ENCODE assay signal across 9 cellular contexts in the genomic region with DNA sequence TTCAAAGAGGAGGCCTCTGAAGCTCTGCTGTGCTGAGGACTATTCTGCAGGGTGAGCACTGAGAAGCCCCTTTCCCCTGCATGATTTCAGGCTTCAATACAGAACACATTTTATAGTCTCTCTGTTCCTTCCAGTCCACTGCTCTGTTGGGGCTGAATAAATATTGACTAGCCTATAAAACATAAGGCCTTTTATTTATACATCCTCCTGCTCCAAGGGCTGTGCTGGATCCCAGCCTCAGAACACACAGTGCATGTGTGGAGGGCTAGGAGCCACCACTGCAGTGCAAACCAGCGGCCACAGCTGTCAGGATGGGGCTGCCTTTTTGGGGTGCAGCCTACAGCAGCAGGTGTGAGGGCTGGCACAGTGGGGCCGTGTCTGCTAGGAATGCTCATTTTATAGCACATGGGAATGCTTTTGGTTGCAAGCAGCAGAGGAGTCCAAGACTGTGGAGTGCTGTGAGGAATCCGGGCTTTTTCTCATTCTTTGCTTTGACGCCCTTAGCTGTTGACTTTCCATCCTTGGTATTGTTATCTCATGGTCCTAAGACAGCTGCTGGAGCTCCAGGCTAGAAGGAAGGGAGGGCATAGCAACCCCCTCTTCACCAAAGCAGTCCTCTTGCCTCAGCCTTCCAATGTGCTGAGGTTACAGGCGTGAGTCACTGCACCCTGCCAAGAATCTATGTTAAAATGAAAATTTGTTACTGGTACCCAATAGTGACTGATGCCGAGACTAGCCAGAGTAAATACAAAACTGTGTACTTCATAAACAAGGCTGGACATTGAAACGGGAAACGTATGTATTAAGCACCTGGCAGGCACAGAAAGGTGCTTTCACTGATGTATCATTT.
DNase-seq lines count a peak whose midpoint lies in the region; ATAC-seq and TF ChIP-seq lines count a peak whose summit lies in the region.
"Had no signal": no experiment of that assay in that cellular context is flagged by ENCODE, and none has a peak within 500 bp of the region (broad histone marks: within the 10 kb centered on the region; RNA-seq: fewer than 3 reads in every experiment).

No MANE protein-coding gene starts in this region.

- no peaks in the 10 kb centered on the region for H3K36me3 ChIP-seq in CD4-positive, alpha-beta memory T cell (ENCODE audit: insufficient read depth, low read length)
- H3K36me3 ChIP-seq in SK-N-SH (replicated peaks in 1 of 2; ENCODE audit: control insufficient read depth in 1 of 2, insufficient read depth in 2 of 2, low read length in 1 of 2) (no peaks in the 10 kb centered on the region), hepatocyte (replicated peaks; ENCODE audit: insufficient read depth, low read depth) (no peaks in the 10 kb centered on the region), gastroesophageal sphincter (no peaks in the 10 kb centered on the region)
- H3K36me3 ChIP-seq: suprapubic skin had no signal

- H3K9ac ChIP-seq in SK-N-SH, result no peak overlapping the region

- peak overlapping the region in 6 of 8 donors; percentile 17 to 77 (median 44) for H3K4me3 Mint-ChIP-seq in CD4-positive, alpha-beta memory T cell
- H3K4me3 Mint-ChIP-seq in WTC11, result no peak overlapping the region

- ATAC-seq in gastroesophageal sphincter (no peak), WTC11 (no peak)

- H3K4me1 ChIP-seq in CD4-positive, alpha-beta memory T cell (ENCODE audit: insufficient read depth, low read length), result peaks cover 76% of the 10 kb centered on the region
- H3K4me1 ChIP-seq in SK-N-SH (ENCODE audit: control insufficient read depth in 1 of 2, insufficient read depth in 2 of 2, low read depth in 1 of 2, low read length in 1 of 2), result peaks cover 0 to 2% of the 10 kb centered on the region in 2 experiments; a peak in 1 of 4 replicates
- H3K4me1 ChIP-seq in hepatocyte (ENCODE audit: insufficient read depth), result no peaks in the 10 kb centered on the region
- no peaks in the 10 kb centered on the region for H3K4me1 ChIP-seq in gastroesophageal sphincter

- 66% methylated on average over 7 of the region's 8 CpGs for WGBS in SK-N-SH (ENCODE audit: low lambda C conversion rate)
- WGBS in hepatocyte (ENCODE audit: low lambda C conversion rate, missing lambda C conversion rate), result 60% methylated on average over 8 of the region's 8 CpGs
- WGBS in gastroesophageal sphincter (ENCODE audit: low coverage in 1 of 2), 2 donors, result 32 to 54% methylated on average over 3 to 5 of the region's 8 CpGs

- DNase-seq in CD4-positive, alpha-beta memory T cell, result no peak
- DNase-seq in HT1080 (ENCODE audit: low read depth) (peak; percentile 62), SK-N-SH (no peak), hepatocyte (ENCODE audit: low spot score) (no peak), LoVo (ENCODE audit: low spot score) (no peak), WTC11 (ENCODE audit: low spot score) (no peak), GM13977 (ENCODE audit: low spot score) (no peak)

- in situ Hi-C loops in GM13977 (cut with MboI; ENCODE audit: low pct_unique_long_range_greater_than_20kb, low sequenced_read_pairs, unreplicated experiment), result no loop called here

- CTCF ChIA-PET in CD4-positive, alpha-beta memory T cell (lab: Charles Lee; ENCODE audit: partially characterized antibody), result no interaction called here
- CTCF ChIA-PET in SK-N-SH (lab: Yijun Ruan, JAX), result no interaction called here
- CTCF ChIA-PET in WTC11 (lab: Charles Lee), result no interaction called here

- intact Hi-C loops in CD4-positive, alpha-beta memory T cell (cut with micrococcal nuclease), result no loop called here

- no peak for TF ChIP-seq POLR2A in gastroesophageal sphincter (IDR thresholded peaks at IDR 0.05)

- H2AFZ ChIP-seq in SK-N-SH (ENCODE audit: low read depth), result 0 out of 2 replicates have a peak overlapping the region, but pooled peaks have one; percentile 4
- no peak overlapping the region for H2AFZ ChIP-seq in hepatocyte

- peaks cover 0 to 2% of the 10 kb centered on the region in 2 donors for H3K36me3 Mint-ChIP-seq in CD4-positive, alpha-beta memory T cell
- no peaks in the 10 kb centered on the region for H3K36me3 Mint-ChIP-seq in WTC11

- H3K4me3 ChIP-seq in CD4-positive, alpha-beta memory T cell (ENCODE audit: low read length in 2 of 2), result no peak overlapping the region
- no peak overlapping the region for H3K4me3 ChIP-seq in SK-N-SH (ENCODE audit: low read depth in 2 of 2, low read length in 1 of 2)
- H3K4me3 ChIP-seq in hepatocyte, result no peak overlapping the region
- H3K4me3 ChIP-seq in gastroesophageal sphincter, result no peak overlapping the region
- H3K4me3 ChIP-seq: suprapubic skin had no signal

- H3K4me1 Mint-ChIP-seq in CD4-positive, alpha-beta memory T cell, result peaks cover 60 to 84% (median 73%) of the 10 kb centered on the region in 4 donors
- 0 out of 2 replicates have a peak, but pooled peaks cover 2% of the 10 kb centered on the region for H3K4me1 Mint-ChIP-seq in WTC11

- no peak for TF ChIP-seq CTCF in SK-N-SH (IDR thresholded peaks at IDR 0.05)
- TF ChIP-seq CTCF in hepatocyte (IDR thresholded peaks at IDR 0.05; ENCODE audit: poor library complexity), result no peak
- no peak for TF ChIP-seq CTCF in gastroesophageal sphincter (IDR thresholded peaks at IDR 0.05)
- no peak for TF ChIP-seq CTCF in WTC11 (IDR thresholded peaks at IDR 0.05)
- TF ChIP-seq CTCF in GM13977 (IDR thresholded peaks at IDR 0.05; ENCODE audit: extremely low read depth, insufficient read depth, missing control alignments), result no peak

- H3F3A ChIP-seq in SK-N-SH (replicated peaks; ENCODE audit: insufficient read depth), result no peaks in the 10 kb centered on the region

- peaks cover 0 to 3% (median 0%) of the 10 kb centered on the region in 8 donors for H3K9me3 Mint-ChIP-seq in CD4-positive, alpha-beta memory T cell
- no peaks in the 10 kb centered on the region for H3K9me3 Mint-ChIP-seq in WTC11

- H3K79me2 ChIP-seq in SK-N-SH (ENCODE audit: insufficient read depth) (no peaks in the 10 kb centered on the region), hepatocyte (no peaks in the 10 kb centered on the region)

- no peak overlapping the region for H3K4me2 ChIP-seq in SK-N-SH
- no peak overlapping the region for H3K4me2 ChIP-seq in hepatocyte

- no peaks in the 10 kb centered on the region for H3K27me3 ChIP-seq in CD4-positive, alpha-beta memory T cell (ENCODE audit: insufficient read depth, low read length)
- H3K27me3 ChIP-seq in SK-N-SH (ENCODE audit: insufficient read depth) (no peaks in the 10 kb centered on the region), hepatocyte (no peaks in the 10 kb centered on the region), gastroesophageal sphincter (no peaks in the 10 kb centered on the region)
- H3K27me3 ChIP-seq: suprapubic skin had no signal

- no peaks in the 10 kb centered on the region for H4K20me1 ChIP-seq in SK-N-SH (ENCODE audit: insufficient read depth)
- H4K20me1 ChIP-seq in hepatocyte (ENCODE audit: insufficient read depth, poor library complexity, severe bottlenecking), result no peaks in the 10 kb centered on the region

- H3K27ac ChIP-seq in CD4-positive, alpha-beta memory T cell (ENCODE audit: low read depth, low read length), result no peak overlapping the region
- no peak overlapping the region for H3K27ac ChIP-seq in SK-N-SH (ENCODE audit: low read depth in 2 of 2, low read length in 1 of 2)
- peak overlapping the region; percentile 34 for H3K27ac ChIP-seq in hepatocyte
- no peak overlapping the region for H3K27ac ChIP-seq in gastroesophageal sphincter
- H3K27ac ChIP-seq: suprapubic skin had no signal

- no peaks in the 10 kb centered on the region for H3K9me3 ChIP-seq in CD4-positive, alpha-beta memory T cell (ENCODE audit: control insufficient read depth in 1 of 2, low read length in 2 of 2)
- no peaks in the 10 kb centered on the region for H3K9me3 ChIP-seq in SK-N-SH
- no peaks in the 10 kb centered on the region for H3K9me3 ChIP-seq in hepatocyte (ENCODE audit: low read depth)
- no peaks in the 10 kb centered on the region for H3K9me3 ChIP-seq in gastroesophageal sphincter
- H3K9me3 ChIP-seq: suprapubic skin had no signal

- POLR2A ChIA-PET in CD4-positive, alpha-beta memory T cell (lab: Charles Lee; ENCODE audit: partially characterized antibody), result interaction anchor here (7.3 kb wide), 1 partner anchor 16 kb away, joined by 97 read pairs; no protein-coding TSS in a partner anchor
- POLR2A ChIA-PET in SK-N-SH (lab: Yijun Ruan, JAX), result no interaction called here
- POLR2A ChIA-PET in WTC11 (lab: Charles Lee), result no interaction called here

- no peaks in the 10 kb centered on the region for H3K9me2 ChIP-seq in SK-N-SH
- no peaks in the 10 kb centered on the region for H3K9me2 ChIP-seq in hepatocyte (replicated peaks; ENCODE audit: insufficient read depth)

- no peaks in the 10 kb centered on the region for H3K27me3 Mint-ChIP-seq in CD4-positive, alpha-beta memory T cell
- no peaks in the 10 kb centered on the region; the same call in 1 of the 2 replicates for H3K27me3 Mint-ChIP-seq in WTC11 (ENCODE audit: low read depth)

- TF ChIP-seq EP300 in SK-N-SH (IDR thresholded peaks at IDR 0.05; ENCODE audit: borderline replicate concordance in 1 of 2, low read depth in 1 of 2, low read length in 1 of 2) (no peak), gastroesophageal sphincter (IDR thresholded peaks at IDR 0.05) (no peak)

- TF ChIP-seq RAD21 in SK-N-SH (IDR thresholded peaks at IDR 0.05; ENCODE audit: low read length), result no peak

- peak overlapping the region; percentile 86 to 98 (median 96) for H3K27ac Mint-ChIP-seq in CD4-positive, alpha-beta memory T cell
- H3K27ac Mint-ChIP-seq in WTC11, result no peak overlapping the region

TF ChIP-seq in SK-N-SH, 30 proteins besides CTCF, POLR2A, EP300 and RAD21 (continues in another document):
- TF ChIP-seq MEF2A (IDR thresholded peaks at IDR 0.05; ENCODE audit: borderline replicate concordance, low read depth) (no peak), SMC3 (IDR thresholded peaks at IDR 0.05; ENCODE audit: low read depth, low read length) (no peak), JUND (IDR thresholded peaks at IDR 0.05) (no peak), TCF12 (IDR thresholded peaks at IDR 0.05) (no peak), GATA2 (CRISPR knock-in tag; IDR thresholded peaks at IDR 0.05) (no peak)

TF ChIP-seq in WTC11, 78 proteins besides CTCF, POLR2A, EP300 and RAD21 (continues in another document):
- TF ChIP-seq PRRX2 (CRISPR knock-in tag; IDR thresholded peaks at IDR 0.05), result no peak
- TF ChIP-seq CREB1 (CRISPR knock-in tag; IDR thresholded peaks at IDR 0.05), result no peak
